In genomic region chr10:97788552-97789442, GRCh38 we compare ENCODE assay signal across 1 cellular context.
TF ChIP-seq lines count a peak whose summit lies in the region.

No MANE protein-coding gene starts in this region.

TF ChIP-seq in K562, 482 proteins besides CTCF, POLR2A, EP300 and RAD21 (continues in another document):
- no peak for TF ChIP-seq NFYB (IDR thresholded peaks at IDR 0.05; ENCODE audit: extremely low read depth, insufficient read length)
- TF ChIP-seq ETS1 (conservative IDR thresholded peaks at IDR 0.05; ENCODE audit: control insufficient read depth, low read depth, low read length), result no peak
- TF ChIP-seq ZNF57 (CRISPR knock-in tag; IDR thresholded peaks at IDR 0.05), result no peak
- TF ChIP-seq SRF (CRISPR knock-in tag; IDR thresholded peaks at IDR 0.05), result no peak
- no peak for TF ChIP-seq ZNF232 (CRISPR knock-in tag; IDR thresholded peaks at IDR 0.05)
- TF ChIP-seq RBM25 (IDR thresholded peaks at IDR 0.05; ENCODE audit: low read depth, low read length, severe bottlenecking), result no peak
- no peak for TF ChIP-seq ZNF655 (CRISPR knock-in tag; IDR thresholded peaks at IDR 0.05)
- TF ChIP-seq NRF1 (conservative IDR thresholded peaks at IDR 0.05 in 1 of 2, IDR thresholded peaks at IDR 0.05 in 1 of 2), result no peak
- 0 out of 2 replicates have a peak, but pooled peaks have one; percentile 73 for TF ChIP-seq ZNF644 (tag; IDR thresholded peaks at IDR 0.05; ENCODE audit: low read depth)
- TF ChIP-seq TCF7 (IDR thresholded peaks at IDR 0.05; ENCODE audit: borderline replicate concordance), result peak; percentile 58
- no peak for TF ChIP-seq ZNF398 (CRISPR knock-in tag; IDR thresholded peaks at IDR 0.05)
- TF ChIP-seq KAT2B (IDR thresholded peaks at IDR 0.05; ENCODE audit: low read depth, low read length), result no peak
- no peak for TF ChIP-seq ZNF280B (CRISPR knock-in tag; IDR thresholded peaks at IDR 0.05)
- TF ChIP-seq GTF2A2 (tag; IDR thresholded peaks at IDR 0.05), result no peak
- TF ChIP-seq RBM39 (optimal IDR thresholded peaks at IDR 0.05; ENCODE audit: low read depth, low read length), result no peak
- TF ChIP-seq ZNF449 (CRISPR knock-in tag; IDR thresholded peaks at IDR 0.05), result no peak
- no peak for TF ChIP-seq E4F1 (CRISPR knock-in tag; IDR thresholded peaks at IDR 0.05; ENCODE audit: borderline replicate concordance)
- TF ChIP-seq EHMT2 (IDR thresholded peaks at IDR 0.05), result no peak
- peak; percentile 82 for TF ChIP-seq NEUROD1 (IDR thresholded peaks at IDR 0.05; ENCODE audit: borderline replicate concordance, low read depth, low read length, partially characterized antibody)
- 0 out of 2 replicates have a peak, but pooled peaks have one; percentile 75 for TF ChIP-seq ZNF175 (CRISPR knock-in tag; IDR thresholded peaks at IDR 0.05; ENCODE audit: low read depth)
- TF ChIP-seq HES1 (IDR thresholded peaks at IDR 0.05; ENCODE audit: low read depth), result no peak
- peak; percentile 85 to 93 for TF ChIP-seq KDM1A (IDR thresholded peaks at IDR 0.05)
- TF ChIP-seq CHD1 (IDR thresholded peaks at IDR 0.05; ENCODE audit: low read length), result no peak
- TF ChIP-seq CBX2 (IDR thresholded peaks at IDR 0.05; ENCODE audit: insufficient read depth, low read length, poor library complexity, severe bottlenecking), result no peak
- TF ChIP-seq MEF2A (IDR thresholded peaks at IDR 0.05; ENCODE audit: control insufficient read depth, low read depth, low read length), result no peak
- no peak for TF ChIP-seq NCOA2 (IDR thresholded peaks at IDR 0.05; ENCODE audit: partially characterized antibody in 2 of 2)
- no peak; the same call in 1 of the 2 replicates for TF ChIP-seq ETV5 (CRISPR knock-in tag; IDR thresholded peaks at IDR 0.05; ENCODE audit: low read depth)
- no peak for TF ChIP-seq ZNF699 (CRISPR knock-in tag; IDR thresholded peaks at IDR 0.05; ENCODE audit: insufficient replicate concordance)
- peak; percentile 91 for TF ChIP-seq HDAC3 (IDR thresholded peaks at IDR 0.05; ENCODE audit: borderline replicate concordance, partially characterized antibody)
- no peak for TF ChIP-seq ZNF121 (CRISPR knock-in tag; conservative IDR thresholded peaks at IDR 0.05)
- TF ChIP-seq ZHX1 (conservative IDR thresholded peaks at IDR 0.05; ENCODE audit: low read length), result no peak
- TF ChIP-seq FOXM1 (IDR thresholded peaks at IDR 0.05; ENCODE audit: low read depth), result peak; percentile 77
- no peak for TF ChIP-seq FOXM1 (CRISPR knock-in tag; IDR thresholded peaks at IDR 0.05; ENCODE audit: low read depth)
- TF ChIP-seq NCOA4 (IDR thresholded peaks at IDR 0.05; ENCODE audit: partially characterized antibody), result no peak
- TF ChIP-seq ELF2 (CRISPR knock-in tag; IDR thresholded peaks at IDR 0.05), result no peak
- no peak for TF ChIP-seq POLR3G (IDR thresholded peaks at IDR 0.05; ENCODE audit: extremely low read depth, insufficient read length, insufficient replicate concordance)
- no peak for TF ChIP-seq ZFP30 (CRISPR knock-in tag; IDR thresholded peaks at IDR 0.05; ENCODE audit: borderline replicate concordance)
- TF ChIP-seq TCF15 (CRISPR knock-in tag; IDR thresholded peaks at IDR 0.05), result no peak
- no peak for TF ChIP-seq ZNF778 (CRISPR knock-in tag; IDR thresholded peaks at IDR 0.05)
- no peak for TF ChIP-seq NR4A1 (CRISPR knock-in tag; IDR thresholded peaks at IDR 0.05)
- 0 out of 2 replicates have a peak, but pooled peaks have one; percentile 27 for TF ChIP-seq NR4A1 (tag; IDR thresholded peaks at IDR 0.05)
- no peak for TF ChIP-seq PATZ1 (CRISPR knock-in tag; IDR thresholded peaks at IDR 0.05; ENCODE audit: borderline replicate concordance)
- TF ChIP-seq POLR2AphosphoS5 (IDR thresholded peaks at IDR 0.05; ENCODE audit: control insufficient read depth, insufficient read depth, low read depth, low read length), result peak; percentile 96
- peak; percentile 94 for TF ChIP-seq TCF3 (CRISPR knock-in tag; IDR thresholded peaks at IDR 0.05)
- TF ChIP-seq ARHGAP35 (IDR thresholded peaks at IDR 0.05; ENCODE audit: partially characterized antibody), result no peak
- TF ChIP-seq E2F8 (IDR thresholded peaks at IDR 0.05; ENCODE audit: low read depth, partially characterized antibody), result no peak
- TF ChIP-seq ZKSCAN1 (IDR thresholded peaks at IDR 0.05; ENCODE audit: low read depth, low read length), result no peak
- TF ChIP-seq ZSCAN29 (IDR thresholded peaks at IDR 0.05), result no peak
